In the genomic region with DNA sequence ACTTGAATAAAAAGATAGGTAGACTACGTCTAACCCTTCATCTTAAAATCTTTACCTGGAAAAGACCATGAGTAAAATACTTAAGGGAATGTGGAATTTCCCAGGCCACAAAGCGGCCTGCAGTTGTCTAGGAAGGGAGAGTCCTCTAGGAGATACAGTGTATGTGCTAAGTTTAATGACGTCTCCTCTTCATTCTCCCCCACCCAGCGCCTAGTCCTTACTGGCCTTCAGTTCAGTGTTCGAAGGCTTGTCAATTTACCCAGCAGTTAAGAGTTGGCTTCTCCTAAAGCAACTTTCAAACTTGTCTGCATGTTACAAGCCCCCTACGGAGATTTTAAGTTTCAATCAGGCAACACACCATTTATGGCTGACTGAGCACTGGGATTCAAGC, we compare ENCODE assay signal across 8 cellular contexts. TPM values are rescaled to one million over a fixed set of nuclear protein-coding genes. Genes with fewer than 3 reads are reported as not detected.
DNase-seq lines count a peak whose midpoint lies in the region; ATAC-seq and TF ChIP-seq lines count a peak whose summit lies in the region.

No MANE protein-coding gene starts in this region.

- no peak for ATAC-seq in DND-41 (ENCODE audit: insufficient read depth, low read depth)
- no peak for ATAC-seq in HG02610 (IDR thresholded peaks at IDR 0.05; ENCODE audit: unreplicated experiment)
- no peak for ATAC-seq in HG03457 (IDR thresholded peaks at IDR 0.05; ENCODE audit: unreplicated experiment)
- ATAC-seq in HG02938 (IDR thresholded peaks at IDR 0.05; ENCODE audit: unreplicated experiment), result no peak
- no peak for ATAC-seq in GM21447 (IDR thresholded peaks at IDR 0.05; ENCODE audit: unreplicated experiment)

- H3K9me3 Mint-ChIP-seq in brain (peaks cover 0 to 11% (median 0%) of the 10 kb centered on the region in 5 experiments), mesothelial cell of epicardium (no peaks in the 10 kb centered on the region)

- H3K79me2 ChIP-seq in DND-41 (ENCODE audit: insufficient read depth, low read length), result peaks cover 34% of the 10 kb centered on the region

- H3K9ac ChIP-seq in DND-41 (ENCODE audit: low read depth, low read length), result peak overlapping the region; percentile 84

- H3K4me2 ChIP-seq in DND-41 (ENCODE audit: insufficient read depth, low read length), result peak overlapping the region; percentile 62

- H3K27ac ChIP-seq in DND-41 (ENCODE audit: low read length), result peak overlapping the region; percentile 96

- peaks cover 28% of the 10 kb centered on the region for H4K20me1 ChIP-seq in DND-41 (ENCODE audit: insufficient read depth, low read length)

- H3K36me3 ChIP-seq in DND-41 (ENCODE audit: insufficient read depth, low read length), result peaks cover 15% of the 10 kb centered on the region; the same call in 1 of the 2 replicates

- H3K4me3 ChIP-seq in DND-41 (ENCODE audit: low read depth in 1 of 2, low read length in 2 of 2), result peak overlapping the region; percentile 11 to 52; a peak in 3 of 4 replicates

- H3K27me3 Mint-ChIP-seq in brain (peaks cover 36% of the 10 kb centered on the region), mesothelial cell of epicardium (ENCODE audit: low read depth) (no peaks in the 10 kb centered on the region)

- peaks cover 24% of the 10 kb centered on the region for H3K36me3 Mint-ChIP-seq in brain
- H3K36me3 Mint-ChIP-seq in mesothelial cell of epicardium, result no peaks in the 10 kb centered on the region

- H3K9me3 ChIP-seq in DND-41 (ENCODE audit: insufficient read depth, low read length, severe bottlenecking), result no peaks in the 10 kb centered on the region

- DNase-seq in DND-41 (peak; percentile 52), NCI-H510A treated with DMSO at 0.1 percent for 48 hours (lab: John Stamatoyannopoulos, UW) (peak; percentile 84), mesothelial cell of epicardium (ENCODE audit: low spot score in 2 of 2, unreplicated experiment in 2 of 2) (no peak)

- H3K27me3 ChIP-seq in DND-41 (ENCODE audit: insufficient read depth, low read length, poor library complexity), result no peaks in the 10 kb centered on the region

- H3K4me1 Mint-ChIP-seq in brain (peaks cover 32% of the 10 kb centered on the region), mesothelial cell of epicardium (peaks cover 22% of the 10 kb centered on the region)

- peaks cover 41% of the 10 kb centered on the region for H3K4me1 ChIP-seq in DND-41 (ENCODE audit: insufficient read depth, low read length)

- H2AFZ ChIP-seq in DND-41 (ENCODE audit: low read depth, low read length), result no peak overlapping the region

- TF ChIP-seq CTCF in DND-41 (IDR thresholded peaks at IDR 0.05; ENCODE audit: borderline replicate concordance, extremely low read depth, low read length, poor library complexity, severe bottlenecking) (no peak), brain (conservative IDR thresholded peaks at IDR 0.05) (no peak), mesothelial cell of epicardium (IDR thresholded peaks at IDR 0.05; ENCODE audit: unreplicated experiment) (no peak)

- H3K27ac Mint-ChIP-seq in brain (peak overlapping the region; percentile 98 to 99 (median 98)), mesothelial cell of epicardium (peak overlapping the region; percentile 97)

- H3K4me3 Mint-ChIP-seq in brain, result peak overlapping the region; percentile 95 to 98 (median 96)
- peak overlapping the region; percentile 89 for H3K4me3 Mint-ChIP-seq in mesothelial cell of epicardium

RNA-seq across cellular contexts. Expression of a gene that starts 35.2 kb away (rescaled TPM):
- 1.6 TPM for polyA plus RNA-seq in brain (ENCODE audit: insufficient read depth, low read depth, low replicate concordance)
- total RNA-seq in mesothelial cell of epicardium, result 7.0 to 8.3 TPM (median 8.3 TPM) in 3 replicates

Comparison
In these comparisons a context has a peak if more than half of its experiments do, and no peak if none do; other contexts are left out.
1. DNase-seq: peak in DND-41 (single experiment) and NCI-H510A treated with DMSO at 0.1 percent for 48 hours (single experiment); none in mesothelial cell of epicardium (0 of 2).